In the genomic region with DNA sequence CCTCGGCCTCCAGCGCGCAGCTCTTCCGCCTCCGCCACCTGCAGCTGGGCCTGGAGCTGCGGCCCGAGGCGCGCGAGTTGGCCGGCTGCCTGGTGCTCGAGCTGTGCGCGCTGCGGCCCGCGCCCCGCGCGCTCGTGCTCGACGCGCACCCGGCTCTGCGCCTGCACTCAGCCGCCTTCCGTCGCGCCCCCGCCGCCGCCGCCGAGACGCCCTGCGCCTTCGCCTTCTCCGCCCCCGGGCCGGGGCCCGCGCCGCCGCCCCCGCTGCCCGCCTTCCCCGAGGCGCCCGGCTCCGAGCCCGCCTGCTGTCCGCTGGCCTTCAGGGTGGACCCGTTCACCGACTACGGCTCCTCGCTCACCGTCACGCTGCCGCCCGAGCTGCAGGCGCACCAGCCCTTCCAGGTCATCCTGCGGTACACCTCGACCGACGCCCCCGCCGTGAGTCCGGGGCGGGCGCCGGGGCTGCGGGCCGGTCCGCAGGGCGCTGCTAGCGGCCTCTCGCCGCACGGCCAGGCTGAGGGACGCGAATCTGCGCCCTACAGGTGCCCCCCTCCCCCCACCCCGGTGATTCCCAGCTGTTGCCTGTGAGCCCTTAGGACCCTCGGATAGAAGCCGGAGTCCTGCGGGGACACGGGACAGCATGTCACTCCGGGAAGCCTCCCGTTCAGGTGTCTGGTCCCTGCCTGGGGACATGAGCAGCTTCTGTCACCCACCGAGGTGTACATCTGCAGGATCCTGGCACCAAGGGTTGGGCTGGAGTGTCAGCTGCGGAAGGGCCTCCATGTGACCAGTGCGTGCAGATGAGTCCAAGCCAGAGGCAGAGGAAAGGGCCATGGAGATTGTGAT, we compare ENCODE assay signal across 8 cellular contexts. TPM values are rescaled to one million over a fixed set of nuclear protein-coding genes. Genes with fewer than 3 reads are reported as not detected.
DNase-seq lines count a peak whose midpoint lies in the region; ATAC-seq and TF ChIP-seq lines count a peak whose summit lies in the region.

No MANE protein-coding gene starts in this region.

- peak overlapping the region; percentile 79 for H3K4me3 ChIP-seq in lung

- H3K27me3 ChIP-seq in lung (ENCODE audit: control insufficient read depth, insufficient read depth), result no peaks in the 10 kb centered on the region

- ATAC-seq in GM21619 (IDR thresholded peaks at IDR 0.05; ENCODE audit: unreplicated experiment) (peak; percentile 3), lung (ENCODE audit: insufficient read depth, low FRiP score) (peak; percentile 3), GM19395 (IDR thresholded peaks at IDR 0.05; ENCODE audit: unreplicated experiment) (no peak)

- peak overlapping the region; percentile 76 to 77 for H3K27ac ChIP-seq in lung (ENCODE audit: low read depth in 1 of 2, low read length in 1 of 2)

- H3K36me3 ChIP-seq in lung (ENCODE audit: control insufficient read depth in 2 of 2, insufficient read depth in 2 of 2, low read length in 2 of 2), result peaks cover 0 to 20% of the 10 kb centered on the region in 2 donors

- H3K9me3 ChIP-seq in lung (ENCODE audit: control insufficient read depth in 2 of 2, insufficient read depth in 1 of 2, low read length in 1 of 2), result no peaks in the 10 kb centered on the region

- 1 to 3% methylated on average over 62 to 93 of the region's 93 CpGs for WGBS in lung, 2 donors

- H3K4me1 ChIP-seq in lung (ENCODE audit: control insufficient read depth in 2 of 2, insufficient read depth in 2 of 2, low read length in 2 of 2), result peaks cover 3 to 39% of the 10 kb centered on the region in 2 donors

- peak; percentile 56 for DNase-seq in G401 (ENCODE audit: low spot score)
- peak; percentile 36 for DNase-seq in MV-4-11 (lab: John Stamatoyannopoulos, UW)
- DNase-seq in activated CD4-positive, alpha-beta T cell treated with anti-CD3 and anti-CD28 coated beads, Interleukin-2, amount 50 U/mL, for 1 hour, result peak; percentile 53
- DNase-seq in effector CD4-positive, alpha-beta T cell, result peak; percentile 48
- no peak for DNase-seq in lung (ENCODE audit: low spot score)
- peak; percentile 41 for DNase-seq in stimulated activated naive CD4-positive, alpha-beta T cell treated with Interleukin-2 at 50 U/mL for 16 hours (lab: John Stamatoyannopoulos, UW)

- TF ChIP-seq CTCF in lung (IDR thresholded peaks at IDR 0.05; ENCODE audit: control extremely low read depth, extremely low read depth), result no peak

- in situ Hi-C loops in G401 (cut with HindIII; ENCODE audit: low sequenced_read_pairs), result no loop called here

RNA-seq across cellular contexts. Expression of a gene that starts 0.6 kb away (rescaled TPM):
- 3.3 and 5.6 TPM in 2 replicates for total RNA-seq in G401 (2014; rRNA removed; shearing (Covaris generic))
- total RNA-seq in lung, result 10 to 100 TPM; 24.5 to 94.8 TPM
- 100 to 1,000 TPM in 1 of 2 donors, 10 to 100 TPM in 1; 81.6 to 235 TPM for polyA plus RNA-seq in lung

RNA-seq across cellular contexts. Expression of a gene that starts 8.7 kb away (rescaled TPM):
- 4.9 and 5.3 TPM in 2 replicates for total RNA-seq in G401 (2014; rRNA removed; shearing (Covaris generic))
- 1 to 10 TPM; 2.8 to 7.7 TPM for total RNA-seq in lung
- 1 to 10 TPM; 4.4 to 5.9 TPM for polyA plus RNA-seq in lung

RNA-seq across cellular contexts. Expression of a gene that starts 11.1 kb away (rescaled TPM):
- total RNA-seq in G401 (2014; rRNA removed; shearing (Covaris generic)), result 8.6 and 14.7 TPM in 2 replicates
- 10 to 100 TPM; 15.8 to 34.8 TPM for total RNA-seq in lung
- polyA plus RNA-seq in lung, result 10 to 100 TPM in 1 of 2 donors, 1 to 10 TPM in 1; 9.3 to 13.9 TPM

RNA-seq across cellular contexts. Expression of a gene that starts 17.6 kb away (rescaled TPM):
- total RNA-seq in G401 (2014; rRNA removed; shearing (Covaris generic)), result 37.6 and 43.0 TPM in 2 replicates
- total RNA-seq in lung, result 10 to 100 TPM; 28.2 to 42.9 TPM
- polyA plus RNA-seq in lung, result 10 to 100 TPM; 28.3 to 38.7 TPM

RNA-seq across cellular contexts. Expression of a gene that starts 56.4 kb away (rescaled TPM):
- 0.86 TPM in 1 of 2 replicates, not detected in the other for total RNA-seq in G401 (2014; rRNA removed; shearing (Covaris generic))
- 1 to 10 TPM; 2.3 to 4.4 TPM for total RNA-seq in lung
- polyA plus RNA-seq in lung, result 10 to 100 TPM in 1 of 2 donors, 1 to 10 TPM in 1; 3.9 to 10.3 TPM
